17 cellular contexts compared by ENCODE assay signal in the genomic region with DNA sequence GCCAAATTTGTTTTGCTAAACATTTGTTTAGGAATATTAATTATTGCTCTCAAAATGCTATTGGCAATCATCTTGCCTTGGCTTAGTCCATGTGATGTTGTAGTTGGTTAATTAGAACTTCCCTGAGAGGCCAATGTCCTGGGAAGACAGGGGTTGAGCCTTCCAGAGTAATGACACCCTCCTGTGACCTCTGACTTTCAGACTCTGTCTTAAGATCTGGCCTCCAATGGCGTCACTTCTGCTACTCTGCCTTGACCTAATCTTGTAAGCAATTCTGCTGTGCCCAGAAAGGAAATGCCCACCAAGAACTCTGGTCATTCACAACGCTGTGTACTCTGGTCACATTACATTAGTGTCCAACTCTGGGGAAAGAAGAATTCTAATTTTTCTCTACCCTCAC.
"Had no signal": no experiment of that assay in that cellular context is flagged by ENCODE, and none has a peak within 500 bp of the region (broad histone marks: within the 10 kb centered on the region; RNA-seq: fewer than 3 reads in every experiment).

No MANE protein-coding gene starts in this region.

- H3K4me3 ChIP-seq: left ventricle myocardium inferior, SK-N-MC had no signal

- H3K4me3 Mint-ChIP-seq: activated CD4-positive, alpha-beta T cell treated with anti-CD3 and anti-CD28 coated beads, Interleukin-2, amount 10 ng/mL, durations not matched to agents 24 days and 14 days; activated CD8-positive, alpha-beta T cell treated with anti-CD3 and anti-CD28 coated beads for 36 hours; activated T-cell treated with anti-CD3 and anti-CD28 coated beads, Interleukin-2, amount 50 U/mL, for 24 hours; effector memory CD8-positive, alpha-beta T cell; naive thymus-derived CD8-positive, alpha-beta T cell; T-cell had no signal

- DNase-seq: activated CD4-positive, alpha-beta T cell treated with anti-CD3 and anti-CD28 coated beads, Interleukin-2, amount 10 ng/mL, durations not matched to agents 24 days and 14 days; activated CD4-positive, CD25-positive, alpha-beta regulatory T cell; activated CD8-positive, alpha-beta T cell treated with anti-CD3 and anti-CD28 coated beads for 36 hours; activated naive CD4-positive, alpha-beta T cell treated with Interleukin-2 at 50 U/mL for 16 hours; activated T-cell treated with anti-CD3 and anti-CD28 coated beads, Interleukin-2, amount 50 U/mL, for 24 hours; effector memory CD8-positive, alpha-beta T cell; head of caudate nucleus; left ventricle myocardium inferior; naive thymus-derived CD8-positive, alpha-beta T cell; stimulated activated naive CD4-positive, alpha-beta T cell; T-cell had no signal

- H3K27me3 ChIP-seq: neutrophil had no signal

- FAIRE-seq: bronchial epithelial cell, frontal cortex had no signal

- H3K36me3 Mint-ChIP-seq: naive thymus-derived CD8-positive, alpha-beta T cell; T-cell had no signal

- H3K9me3 Mint-ChIP-seq: activated CD4-positive, alpha-beta T cell treated with anti-CD3 and anti-CD28 coated beads, Interleukin-2, amount 10 ng/mL, durations not matched to agents 24 days and 14 days; activated CD8-positive, alpha-beta T cell treated with anti-CD3 and anti-CD28 coated beads for 36 hours; activated T-cell treated with anti-CD3 and anti-CD28 coated beads, Interleukin-2, amount 50 U/mL, for 24 hours; activated T-helper 2 cell treated with anti-CD3 and anti-CD28 coated beads, Interferon-gamma antibody, Interleukin-2, Interleukin-4, amounts not matched to agents 10 μg/mL and 5 μg/mL and 100 μg/mL, durations not matched to agents 14 hours and 24 hours and 36 hours; effector memory CD8-positive, alpha-beta T cell; naive thymus-derived CD8-positive, alpha-beta T cell; T-cell had no signal

- H3K27ac ChIP-seq: left ventricle myocardium inferior, neutrophil, SK-N-MC had no signal

- H3K27ac Mint-ChIP-seq: activated CD4-positive, alpha-beta T cell treated with anti-CD3 and anti-CD28 coated beads, Interleukin-2, amount 10 ng/mL, durations not matched to agents 24 days and 14 days; activated CD8-positive, alpha-beta T cell treated with anti-CD3 and anti-CD28 coated beads for 36 hours; activated T-cell treated with anti-CD3 and anti-CD28 coated beads, Interleukin-2, amount 50 U/mL, for 24 hours; activated T-helper 2 cell treated with anti-CD3 and anti-CD28 coated beads, Interferon-gamma antibody, Interleukin-2, Interleukin-4, amounts not matched to agents 10 μg/mL and 5 μg/mL and 100 μg/mL, durations not matched to agents 14 hours and 24 hours and 36 hours; effector memory CD8-positive, alpha-beta T cell; naive thymus-derived CD8-positive, alpha-beta T cell; T-cell had no signal

- ATAC-seq: activated CD8-positive, alpha-beta T cell treated with anti-CD3 and anti-CD28 coated beads for 36 hours; effector memory CD8-positive, alpha-beta T cell; naive thymus-derived CD8-positive, alpha-beta T cell; sciatic nerve; T-cell had no signal

- H3K9me3 ChIP-seq: left ventricle myocardium inferior, neutrophil had no signal

- H3K4me1 Mint-ChIP-seq: activated CD4-positive, alpha-beta T cell treated with anti-CD3 and anti-CD28 coated beads, Interleukin-2, amount 10 ng/mL, durations not matched to agents 24 days and 14 days; naive thymus-derived CD8-positive, alpha-beta T cell; T-cell had no signal
